In the genomic region with DNA sequence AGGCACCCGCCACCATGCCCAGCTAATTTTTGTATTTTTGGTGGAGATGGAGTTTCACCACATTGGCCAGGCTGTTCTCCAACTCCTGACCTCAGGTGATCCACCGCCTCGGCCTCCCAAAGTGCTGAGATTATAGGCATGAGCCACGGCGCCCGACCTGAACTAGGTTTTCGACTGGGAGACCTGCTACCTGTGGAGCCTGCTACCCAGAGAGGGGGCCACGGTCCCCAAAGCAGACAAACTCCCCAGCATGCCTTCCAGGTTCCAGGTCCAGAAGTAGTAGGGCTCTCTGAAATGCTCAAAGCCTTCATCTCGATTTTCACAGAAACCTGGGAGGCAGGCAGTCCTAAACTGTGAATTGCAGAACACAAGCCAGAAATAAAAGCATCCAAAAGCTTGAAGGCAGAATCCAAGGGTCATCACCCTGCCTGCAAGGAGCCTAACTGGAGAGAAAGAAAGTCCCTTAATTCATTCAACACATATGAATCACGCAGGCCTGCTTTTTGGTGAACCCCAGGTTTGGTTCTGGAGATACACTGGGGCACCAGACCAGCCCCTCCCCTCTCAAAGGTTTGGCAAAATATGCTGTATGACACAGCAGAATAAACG, we compare ENCODE assay signal across 1 cellular context.
TF ChIP-seq lines count a peak whose summit lies in the region.

No MANE protein-coding gene starts in this region.

TF ChIP-seq in IMR-90, 13 proteins besides CTCF, POLR2A, EP300 and RAD21:
- TF ChIP-seq NFE2L2 (IDR thresholded peaks at IDR 0.05; ENCODE audit: low read depth, low read length) (peak; percentile 84), SMC3 (IDR thresholded peaks at IDR 0.05; ENCODE audit: low read depth, low read length) (no peak)
